ENCODE assay signal across 16 cellular contexts in genomic region chr4:182827981-182828677, GRCh38.
A peak's percentile ranks its signal among the peaks of the same experiment; 100 is the strongest.
DNase-seq lines count a peak whose midpoint lies in the region; TF ChIP-seq lines count a peak whose summit lies in the region.
"Had no signal": no experiment of that assay in that cellular context is flagged by ENCODE, and none has a peak within 500 bp of the region (broad histone marks: within the 10 kb centered on the region; RNA-seq: fewer than 3 reads in every experiment).

No MANE protein-coding gene starts in this region.

- no peak overlapping the region for H3K4me3 ChIP-seq in hepatocyte
- H3K4me3 ChIP-seq: HAP-1, SJCRH30 had no signal

- no peaks in the 10 kb centered on the region for H3K79me2 ChIP-seq in hepatocyte

- no peaks in the 10 kb centered on the region for H3K9me2 ChIP-seq in hepatocyte (replicated peaks; ENCODE audit: insufficient read depth)

- H3K4me1 ChIP-seq in hepatocyte (ENCODE audit: insufficient read depth) = no peaks in the 10 kb centered on the region
- H3K4me1 ChIP-seq: SJCRH30 had no signal

- WGBS in hepatocyte (ENCODE audit: low lambda C conversion rate, missing lambda C conversion rate) = 86% methylated on average over 19 of the region's 19 CpGs

- H4K20me1 ChIP-seq in hepatocyte (ENCODE audit: insufficient read depth, poor library complexity, severe bottlenecking) = no peaks in the 10 kb centered on the region

- no peak overlapping the region for H2AFZ ChIP-seq in hepatocyte

- DNase-seq in NCI-H2227 (lab: John Stamatoyannopoulos, UW; ENCODE audit: unreplicated experiment) (peak; percentile 5), NCI-H2227 treated with DMSO at 0.1 percent for 48 hours (lab: John Stamatoyannopoulos, UW) (no peak), NCI-H345 treated with DMSO at 0.1 percent for 48 hours (lab: John Stamatoyannopoulos, UW; ENCODE audit: unreplicated experiment) (peak; percentile 5), medulla oblongata (ENCODE audit: extremely low spot score) (peak; percentile 44), retina (peak; percentile 73), COR-L47 (lab: John Stamatoyannopoulos, UW) (no peak), hepatocyte (ENCODE audit: low spot score) (no peak)
- no peak for DNase-seq in activated CD8-positive, alpha-beta memory T cell treated with anti-CD3 and anti-CD28 coated beads, Interleukin-2, amount 50 U/mL, for 48 hours
- DNase-seq: IMR-90, NCI-H1436 treated with DMSO at 0.1 percent for 48 hours, NCI-H2171 treated with DMSO at 0.1 percent for 48 hours, NCI-H526, OCI-M1, SJCRH30, T-helper 17 cell had no signal

- no peak overlapping the region for H3K27ac ChIP-seq in hepatocyte
- H3K27ac ChIP-seq: SJCRH30 had no signal

- H3K4me2 ChIP-seq in hepatocyte = no peak overlapping the region

- no peaks in the 10 kb centered on the region for H3K9me3 ChIP-seq in hepatocyte (ENCODE audit: low read depth)
- H3K9me3 ChIP-seq: HAP-1, SJCRH30 had no signal

- H3K36me3 ChIP-seq in hepatocyte (replicated peaks; ENCODE audit: insufficient read depth, low read depth) = no peaks in the 10 kb centered on the region
- H3K36me3 ChIP-seq: HAP-1, SJCRH30 had no signal

- no peak for TF ChIP-seq CTCF in hepatocyte (IDR thresholded peaks at IDR 0.05; ENCODE audit: poor library complexity)

- H3K27me3 ChIP-seq in hepatocyte = no peaks in the 10 kb centered on the region
- H3K27me3 ChIP-seq: SJCRH30 had no signal

Comparison
In these comparisons a context has a peak if more than half of its experiments do, and no peak if none do; other contexts are left out.
1. DNase-seq: peak in NCI-H2227 (single experiment), NCI-H345 treated with DMSO at 0.1 percent for 48 hours (single experiment), medulla oblongata (single experiment) and retina (single experiment); none in NCI-H2227 treated with DMSO at 0.1 percent for 48 hours (single experiment), COR-L47 (single experiment), activated CD8-positive, alpha-beta memory T cell treated with anti-CD3 and anti-CD28 coated beads, Interleukin-2, amount 50 U/mL, for 48 hours (single experiment) and hepatocyte (single experiment).